ENCODE assay signal across 1 cellular context in the genomic region with DNA sequence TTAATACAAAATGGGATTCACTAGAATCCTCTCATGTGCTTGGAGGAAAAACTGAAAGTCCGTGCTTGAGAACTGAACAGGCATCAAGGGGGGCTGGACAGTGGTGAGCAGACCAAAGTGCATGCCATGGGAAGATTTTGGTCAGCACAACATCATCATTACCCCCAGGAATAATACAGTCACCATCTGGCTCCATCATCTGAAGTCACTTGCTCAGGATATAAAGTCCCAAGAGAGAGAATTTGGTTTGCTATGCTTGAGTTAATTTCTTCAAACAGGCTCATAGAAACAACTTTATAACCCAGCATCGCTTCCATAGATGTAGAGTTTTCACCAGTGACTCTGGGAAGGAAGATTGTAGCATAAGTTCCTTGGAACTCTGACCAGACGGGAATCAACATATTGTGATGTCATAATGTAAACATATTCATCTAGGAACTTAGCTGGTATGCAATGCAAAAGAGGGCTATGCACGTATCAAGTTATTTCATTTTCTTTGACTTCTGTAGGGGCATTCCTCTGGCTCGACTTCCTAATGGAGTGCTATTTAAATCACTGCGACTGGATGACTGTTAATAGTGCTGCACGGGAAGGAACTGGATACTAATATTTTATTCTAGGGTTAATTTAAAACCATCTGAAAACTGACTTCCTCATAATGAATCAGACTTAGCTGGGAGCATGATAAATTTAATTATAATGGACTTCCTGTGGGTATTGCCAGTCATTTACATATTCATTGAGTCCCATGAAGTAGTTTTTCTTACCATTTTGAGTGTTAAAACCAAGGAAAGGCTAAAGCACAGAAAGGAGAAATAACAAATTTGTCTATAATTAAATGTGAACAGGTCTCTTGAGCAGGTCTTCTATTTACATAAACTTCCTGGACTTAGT.
TF ChIP-seq lines count a peak whose summit lies in the region.

No MANE protein-coding gene starts in this region.

TF ChIP-seq in IMR-90, 13 proteins besides CTCF, POLR2A, EP300 and RAD21:
- TF ChIP-seq MAFK (IDR thresholded peaks at IDR 0.05; ENCODE audit: low read depth, low read length) (no peak), CHD1 (IDR thresholded peaks at IDR 0.05; ENCODE audit: low read depth, low read length) (no peak), MAZ (IDR thresholded peaks at IDR 0.05; ENCODE audit: borderline replicate concordance, low read depth, low read length) (no peak), NFE2L2 (IDR thresholded peaks at IDR 0.05; ENCODE audit: low read depth, low read length) (no peak), FOS (IDR thresholded peaks at IDR 0.05; ENCODE audit: low read depth, low read length) (no peak), CEBPB (IDR thresholded peaks at IDR 0.05; ENCODE audit: low read depth, low read length) (no peak), BHLHE40 (IDR thresholded peaks at IDR 0.05; ENCODE audit: low read depth, low read length) (no peak), SMC3 (IDR thresholded peaks at IDR 0.05; ENCODE audit: low read depth, low read length) (no peak), MXI1 (IDR thresholded peaks at IDR 0.05; ENCODE audit: borderline replicate concordance, low read depth, low read length) (no peak), RCOR1 (IDR thresholded peaks at IDR 0.05; ENCODE audit: insufficient replicate concordance, low read length) (no peak), RFX5 (IDR thresholded peaks at IDR 0.05; ENCODE audit: low read depth, low read length) (no peak)
- TF ChIP-seq, protein P1, sequence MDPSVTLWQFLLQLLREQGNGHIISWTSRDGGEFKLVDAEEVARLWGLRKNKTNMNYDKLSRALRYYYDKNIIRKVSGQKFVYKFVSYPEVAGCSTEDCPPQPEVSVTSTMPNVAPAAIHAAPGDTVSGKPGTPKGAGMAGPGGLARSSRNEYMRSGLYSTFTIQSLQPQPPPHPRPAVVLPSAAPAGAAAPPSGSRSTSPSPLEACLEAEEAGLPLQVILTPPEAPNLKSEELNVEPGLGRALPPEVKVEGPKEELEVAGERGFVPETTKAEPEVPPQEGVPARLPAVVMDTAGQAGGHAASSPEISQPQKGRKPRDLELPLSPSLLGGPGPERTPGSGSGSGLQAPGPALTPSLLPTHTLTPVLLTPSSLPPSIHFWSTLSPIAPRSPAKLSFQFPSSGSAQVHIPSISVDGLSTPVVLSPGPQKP (IDR thresholded peaks at IDR 0.05; ENCODE audit: borderline replicate concordance, low read depth, low read length), result no peak
- TF ChIP-seq, protein P2, sequence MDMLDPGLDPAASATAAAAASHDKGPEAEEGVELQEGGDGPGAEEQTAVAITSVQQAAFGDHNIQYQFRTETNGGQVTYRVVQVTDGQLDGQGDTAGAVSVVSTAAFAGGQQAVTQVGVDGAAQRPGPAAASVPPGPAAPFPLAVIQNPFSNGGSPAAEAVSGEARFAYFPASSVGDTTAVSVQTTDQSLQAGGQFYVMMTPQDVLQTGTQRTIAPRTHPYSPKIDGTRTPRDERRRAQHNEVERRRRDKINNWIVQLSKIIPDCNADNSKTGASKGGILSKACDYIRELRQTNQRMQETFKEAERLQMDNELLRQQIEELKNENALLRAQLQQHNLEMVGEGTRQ (IDR thresholded peaks at IDR 0.05; ENCODE audit: low read depth, low read length), result no peak
